31 cellular contexts compared by ENCODE assay signal in genomic region chr2:217820904-217821303, GRCh38.
DNase-seq lines count a peak whose midpoint lies in the region; ATAC-seq and TF ChIP-seq lines count a peak whose summit lies in the region.
"Had no signal": no experiment of that assay in that cellular context is flagged by ENCODE, and none has a peak within 500 bp of the region (broad histone marks: within the 10 kb centered on the region; RNA-seq: fewer than 3 reads in every experiment).

No MANE protein-coding gene starts in this region.

- no peak overlapping the region for H3K4me3 Mint-ChIP-seq in osteocyte (ENCODE audit: unreplicated experiment)
- no peak overlapping the region for H3K4me3 Mint-ChIP-seq in activated CD8-positive, alpha-beta memory T cell treated with anti-CD3 and anti-CD28 coated beads, Interleukin-2, amount 10 ng/mL, durations not matched to agents 7 days and 5 days
- H3K4me3 Mint-ChIP-seq: activated naive CD8-positive, alpha-beta T cell treated with anti-CD3 and anti-CD28 coated beads, Interleukin-2, amount 10 ng/mL, durations not matched to agents 7 days and 5 days; central memory CD8-positive, alpha-beta T cell; H9; stimulated activated memory B cell treated with anti-CD40 and anti-IgM and Interleukin-4, amounts not matched to agents 10 μg/mL and 1 μg/mL and 100 μg/mL, for 72 hours had no signal

- H3K36me3 Mint-ChIP-seq in osteocyte (ENCODE audit: unreplicated experiment): peaks cover 29% of the 10 kb centered on the region
- no peaks in the 10 kb centered on the region for H3K36me3 Mint-ChIP-seq in activated CD8-positive, alpha-beta memory T cell treated with anti-CD3 and anti-CD28 coated beads, Interleukin-2, amount 10 ng/mL, durations not matched to agents 7 days and 5 days
- H3K36me3 Mint-ChIP-seq: activated naive CD8-positive, alpha-beta T cell treated with anti-CD3 and anti-CD28 coated beads, Interleukin-2, amount 10 ng/mL, durations not matched to agents 7 days and 5 days; stimulated activated memory B cell treated with anti-CD40 and anti-IgM and Interleukin-4, amounts not matched to agents 10 μg/mL and 1 μg/mL and 100 μg/mL, for 72 hours had no signal

- intact Hi-C loops in Right ventricle myocardium inferior (cut with DNase I): no loop called here
- intact Hi-C loops in left ventricle myocardium superior (cut with micrococcal nuclease): no loop called here
- intact Hi-C loops in upper lobe of right lung (cut with DNase I): no loop called here

- no peaks in the 10 kb centered on the region for H3K9me3 Mint-ChIP-seq in osteocyte (ENCODE audit: unreplicated experiment)
- H3K9me3 Mint-ChIP-seq in activated CD8-positive, alpha-beta memory T cell treated with anti-CD3 and anti-CD28 coated beads, Interleukin-2, amount 10 ng/mL, durations not matched to agents 7 days and 5 days (ENCODE audit: low read depth): no peaks in the 10 kb centered on the region
- H3K9me3 Mint-ChIP-seq: activated naive CD8-positive, alpha-beta T cell treated with anti-CD3 and anti-CD28 coated beads, Interleukin-2, amount 10 ng/mL, durations not matched to agents 7 days and 5 days; central memory CD8-positive, alpha-beta T cell; H9; stimulated activated memory B cell treated with anti-CD40 and anti-IgM and Interleukin-4, amounts not matched to agents 10 μg/mL and 1 μg/mL and 100 μg/mL, for 72 hours had no signal

- no peak overlapping the region for H3K9ac ChIP-seq in rectal smooth muscle tissue (ENCODE audit: low read length)

- ATAC-seq in Right ventricle myocardium inferior (no peak), left ventricle myocardium superior (no peak), gastroesophageal sphincter (no peak), upper lobe of right lung (no peak)
- ATAC-seq in activated CD8-positive, alpha-beta memory T cell treated with anti-CD3 and anti-CD28 coated beads, Interleukin-2, amount 10 ng/mL, durations not matched to agents 7 days and 5 days: no peak
- ATAC-seq: K562; left colon; stimulated activated memory B cell treated with anti-CD40 and anti-IgM and Interleukin-4, amounts not matched to agents 10 μg/mL and 1 μg/mL and 100 μg/mL, for 72 hours had no signal

- DNase-seq in Right ventricle myocardium inferior (ENCODE audit: missing footprints) (peak; percentile 34), left ventricle myocardium superior (no peak), upper lobe of right lung (no peak), osteocyte (ENCODE audit: extremely low spot score, unreplicated experiment) (no peak)
- no peak for DNase-seq in activated CD4-positive, alpha-beta T cell treated with anti-CD3 and anti-CD28 coated beads, Interleukin-2, amount 50 U/mL, for 1 hour
- DNase-seq in activated CD8-positive, alpha-beta memory T cell treated with anti-CD3 and anti-CD28 coated beads, Interleukin-2, amount 10 ng/mL, durations not matched to agents 7 days and 5 days: no peak
- DNase-seq: activated CD4-positive, alpha-beta T cell treated with anti-CD3 and anti-CD28 coated beads for 4 hours; activated gamma-delta T cell treated with Interleukin-2 at 50 U/mL for 16 hours; activated naive CD8-positive, alpha-beta T cell treated with anti-CD3 and anti-CD28 coated beads, Interleukin-2, amount 10 ng/mL, durations not matched to agents 7 days and 5 days; activated T-cell treated with anti-CD3 and anti-CD28 coated beads, Interleukin-2, amount 50 U/mL, for 48 hours; COR-L47; DMS53; H9; left colon; mesendoderm; NCI-H1092; NCI-H1694; NCI-H446; NCI-H748 treated with DMSO at 0.1 percent for 48 hours; SW 1271; T-helper 9 cell had no signal

- no peak overlapping the region for H3K27ac Mint-ChIP-seq in osteocyte (ENCODE audit: unreplicated experiment)
- no peak overlapping the region for H3K27ac Mint-ChIP-seq in activated CD8-positive, alpha-beta memory T cell treated with anti-CD3 and anti-CD28 coated beads, Interleukin-2, amount 10 ng/mL, durations not matched to agents 7 days and 5 days
- H3K27ac Mint-ChIP-seq: activated naive CD8-positive, alpha-beta T cell treated with anti-CD3 and anti-CD28 coated beads, Interleukin-2, amount 10 ng/mL, durations not matched to agents 7 days and 5 days; H9; stimulated activated memory B cell treated with anti-CD40 and anti-IgM and Interleukin-4, amounts not matched to agents 10 μg/mL and 1 μg/mL and 100 μg/mL, for 72 hours had no signal

- peaks cover 19% of the 10 kb centered on the region for H3K4me1 Mint-ChIP-seq in osteocyte (ENCODE audit: unreplicated experiment)
- no peaks in the 10 kb centered on the region for H3K4me1 Mint-ChIP-seq in activated CD8-positive, alpha-beta memory T cell treated with anti-CD3 and anti-CD28 coated beads, Interleukin-2, amount 10 ng/mL, durations not matched to agents 7 days and 5 days
- H3K4me1 Mint-ChIP-seq: activated naive CD8-positive, alpha-beta T cell treated with anti-CD3 and anti-CD28 coated beads, Interleukin-2, amount 10 ng/mL, durations not matched to agents 7 days and 5 days; central memory CD8-positive, alpha-beta T cell; stimulated activated memory B cell treated with anti-CD40 and anti-IgM and Interleukin-4, amounts not matched to agents 10 μg/mL and 1 μg/mL and 100 μg/mL, for 72 hours had no signal

- H3K27me3 Mint-ChIP-seq in osteocyte (ENCODE audit: unreplicated experiment): no peaks in the 10 kb centered on the region
- no peaks in the 10 kb centered on the region for H3K27me3 Mint-ChIP-seq in activated CD8-positive, alpha-beta memory T cell treated with anti-CD3 and anti-CD28 coated beads, Interleukin-2, amount 10 ng/mL, durations not matched to agents 7 days and 5 days
- H3K27me3 Mint-ChIP-seq: activated naive CD8-positive, alpha-beta T cell treated with anti-CD3 and anti-CD28 coated beads, Interleukin-2, amount 10 ng/mL, durations not matched to agents 7 days and 5 days had no signal

- H3K27ac ChIP-seq in gastroesophageal sphincter (peak overlapping the region in 3 of 4 donors; percentile 90 to 93 (median 91)), rectal smooth muscle tissue (ENCODE audit: low read depth, low read length) (peak overlapping the region; percentile 28), upper lobe of right lung (peak overlapping the region; percentile 30)
- H3K27ac ChIP-seq: 22Rv1, C4-2B, neutrophil, prostate gland, VCaP had no signal

- H3K36me3 ChIP-seq in gastroesophageal sphincter: peaks cover 0 to 99% of the 10 kb centered on the region in 2 donors
- peaks cover 24% of the 10 kb centered on the region for H3K36me3 ChIP-seq in rectal smooth muscle tissue (ENCODE audit: control insufficient read depth, insufficient read depth, low read length)
- H3K36me3 ChIP-seq in upper lobe of right lung: peaks cover 94% of the 10 kb centered on the region
- H3K36me3 ChIP-seq: neutrophil had no signal

- H3K4me1 ChIP-seq in gastroesophageal sphincter (peaks cover 5 to 100% (median 88%) of the 10 kb centered on the region in 3 donors), rectal smooth muscle tissue (ENCODE audit: control insufficient read depth, insufficient read depth, low read length) (peaks cover 41% of the 10 kb centered on the region), upper lobe of right lung (peaks cover 44% of the 10 kb centered on the region)
- H3K4me1 ChIP-seq: prostate gland had no signal

- TF ChIP-seq EP300 in gastroesophageal sphincter (IDR thresholded peaks at IDR 0.05): no peak

- H3K27me3 ChIP-seq in gastroesophageal sphincter (no peaks in the 10 kb centered on the region), rectal smooth muscle tissue (ENCODE audit: control insufficient read depth, insufficient read depth, low read length) (no peaks in the 10 kb centered on the region), upper lobe of right lung (no peaks in the 10 kb centered on the region)
- H3K27me3 ChIP-seq: neutrophil had no signal

- TF ChIP-seq POLR2A in gastroesophageal sphincter (IDR thresholded peaks at IDR 0.05): no peak

- TF ChIP-seq CTCF in gastroesophageal sphincter (IDR thresholded peaks at IDR 0.05) (no peak), upper lobe of right lung (IDR thresholded peaks at IDR 0.05) (no peak), osteocyte (IDR thresholded peaks at IDR 0.05) (no peak)

- CTCF ChIA-PET in activated CD8-positive, alpha-beta memory T cell treated with anti-CD3 and anti-CD28 coated beads, Interleukin-2, amount 10 ng/mL, durations not matched to agents 7 days and 5 days (lab: Charles Lee): no interaction called here

- no peaks in the 10 kb centered on the region for H3K9me3 ChIP-seq in gastroesophageal sphincter
- no peaks in the 10 kb centered on the region for H3K9me3 ChIP-seq in upper lobe of right lung
- H3K9me3 ChIP-seq: neutrophil, prostate gland had no signal

- WGBS in gastroesophageal sphincter (ENCODE audit: low coverage in 1 of 2), 2 donors: 67 to 83% methylated on average over 1 to 3 of the region's 4 CpGs

- H3K4me3 ChIP-seq in gastroesophageal sphincter: no peak overlapping the region
- H3K4me3 ChIP-seq in rectal smooth muscle tissue (ENCODE audit: low read length): no peak overlapping the region
- H3K4me3 ChIP-seq in upper lobe of right lung: no peak overlapping the region
- H3K4me3 ChIP-seq: K562, prostate gland had no signal

Comparison
In these comparisons a context has a peak if more than half of its experiments do, and no peak if none do; other contexts are left out.
1. H3K27ac ChIP-seq: peak in every context shown above with its lines; median percentile 91 in gastroesophageal sphincter; 30 in upper lobe of right lung; 28 in rectal smooth muscle tissue.